8 cellular contexts compared by ENCODE assay signal in genomic region chr11:86938900-86939880, GRCh38. TPM values are rescaled to one million over a fixed set of nuclear protein-coding genes. Genes with fewer than 3 reads are reported as not detected.
DNase-seq lines count a peak whose midpoint lies in the region; ATAC-seq and TF ChIP-seq lines count a peak whose summit lies in the region.

No MANE protein-coding gene starts in this region.

- peaks cover 6 to 21% of the 10 kb centered on the region in 2 donors for H3K27me3 Mint-ChIP-seq in effector memory CD8-positive, alpha-beta T cell
- H3K27me3 Mint-ChIP-seq in natural killer cell (ENCODE audit: low read depth in 2 of 2) = peaks cover 6 to 7% of the 10 kb centered on the region in 2 donors

- no peaks in the 10 kb centered on the region for H3K4me1 Mint-ChIP-seq in effector memory CD8-positive, alpha-beta T cell (ENCODE audit: low read depth in 2 of 2)
- no peaks in the 10 kb centered on the region for H3K4me1 Mint-ChIP-seq in natural killer cell

- peaks cover 26% of the 10 kb centered on the region for H3K4me1 ChIP-seq in PC-9 (replicated peaks; ENCODE audit: insufficient read depth)

- H3K4me3 Mint-ChIP-seq in effector memory CD8-positive, alpha-beta T cell = no peak overlapping the region
- no peak overlapping the region for H3K4me3 Mint-ChIP-seq in natural killer cell

- H3K4me2 ChIP-seq in PC-9 = no peak overlapping the region

- TF ChIP-seq CTCF in AG09319 (IDR thresholded peaks at IDR 0.05; ENCODE audit: low read depth, low read length) (peak; percentile 63), PC-9 (conservative IDR thresholded peaks at IDR 0.05) (peak; percentile 83), natural killer cell (IDR thresholded peaks at IDR 0.05) (peak; percentile 76)

- H3K27me3 ChIP-seq in PC-9 (ENCODE audit: insufficient read depth, low read depth) = no peaks in the 10 kb centered on the region

- DNase-seq in AG09319 (ENCODE audit: extremely low read depth, low read depth) = no peak
- peak in 1 of 2 experiments; percentile 58 for DNase-seq in PC-9
- no peak for DNase-seq in effector memory CD8-positive, alpha-beta T cell
- DNase-seq in natural killer cell = no peak
- no peak for DNase-seq in stimulated activated CD4-positive, alpha-beta T cell treated with anti-CD3 and anti-CD28 coated beads, Interleukin-2, amount 100 ng/mL, for 48 hours
- DNase-seq in GDM1 (lab: John Stamatoyannopoulos, UW) = no peak

- no peaks in the 10 kb centered on the region for H3K9me3 Mint-ChIP-seq in effector memory CD8-positive, alpha-beta T cell
- no peaks in the 10 kb centered on the region for H3K9me3 Mint-ChIP-seq in natural killer cell

- H3K9me3 ChIP-seq in PC-9 (ENCODE audit: insufficient read depth, low read depth) = peaks cover 4% of the 10 kb centered on the region

- no TSS peak for BruUV-seq in PC-9 (replicated peaks; lab: Mats Ljungman, UMichigan)

- POLR2A ChIA-PET in PC-9 (lab: Charles Lee; ENCODE audit: unreplicated experiment) = no interaction called here

- no peak overlapping the region for H3K4me3 ChIP-seq in PC-9

- ATAC-seq in GM18511 (IDR thresholded peaks at IDR 0.05; ENCODE audit: unreplicated experiment) (peak; percentile 73), HG03575 (IDR thresholded peaks at IDR 0.05; ENCODE audit: extremely low read depth, insufficient number of reproducible peaks, low FRiP score, unreplicated experiment) (peak; percentile 66), natural killer cell (peak in 2 of 3 donors; percentile 58 to 69)
- peak; percentile 52 for ATAC-seq in effector memory CD8-positive, alpha-beta T cell (replicated peaks)

- no peaks in the 10 kb centered on the region for H3K36me3 Mint-ChIP-seq in effector memory CD8-positive, alpha-beta T cell (ENCODE audit: insufficient read depth)
- no peaks in the 10 kb centered on the region for H3K36me3 Mint-ChIP-seq in natural killer cell

- H3K79me2 ChIP-seq in PC-9 (ENCODE audit: low read depth) = no peaks in the 10 kb centered on the region

- H3K9me2 ChIP-seq in PC-9 (ENCODE audit: insufficient read depth) = no peaks in the 10 kb centered on the region

- intact Hi-C loops in PC-9 (cut with micrococcal nuclease; ENCODE audit: unreplicated experiment) (loop anchor here (1.0 kb wide), 1 partner anchor 351 kb away; no protein-coding TSS in a partner anchor), natural killer cell (cut with micrococcal nuclease) (loop anchor here (1.0 kb wide), 2 partner anchors 351 to 482 kb away; no protein-coding TSS in a partner anchor)

- no peaks in the 10 kb centered on the region for H4K20me1 ChIP-seq in PC-9 (ENCODE audit: insufficient read depth)

- no peak overlapping the region for H2AFZ ChIP-seq in PC-9

- no peak overlapping the region for H3K27ac Mint-ChIP-seq in effector memory CD8-positive, alpha-beta T cell
- H3K27ac Mint-ChIP-seq in natural killer cell = no peak overlapping the region

- H3K27ac ChIP-seq in PC-9 = no peak overlapping the region

- H3F3A ChIP-seq in PC-9 (ENCODE audit: insufficient read depth, low read depth) = 0 out of 2 replicates have a peak, but pooled peaks cover 3% of the 10 kb centered on the region

- H3K36me3 ChIP-seq in PC-9 (ENCODE audit: low read depth) = no peaks in the 10 kb centered on the region

- CTCF ChIA-PET in PC-9 (lab: Charles Lee) = interaction anchor here (0.6 to 1.2 kb wide), 3 partner anchors 147 to 482 kb away, joined by 3 to 8 read pairs (median 5); no protein-coding TSS in a partner anchor

RNA-seq across cellular contexts. Expression of gene FZD4, which starts 16.0 kb away (rescaled TPM):
- total RNA-seq in PC-9 (2021) (2.6 TPM in 2 replicates), natural killer cell (under 1 TPM; 0.02 to 0.11 (median 0.05) TPM)
